Comparison of ENCODE assay signal across 8 cellular contexts in genomic region chr6:35318200-35318844, GRCh38. TPM values are rescaled to one million over a fixed set of nuclear protein-coding genes. Genes with fewer than 3 reads are reported as not detected.
DNase-seq lines count a peak whose midpoint lies in the region; ATAC-seq and TF ChIP-seq lines count a peak whose summit lies in the region.

No MANE protein-coding gene starts in this region.

- peak; percentile 99 for DNase-seq in D341Med (ENCODE audit: low spot score)
- DNase-seq in NCI-H1417 (lab: John Stamatoyannopoulos, UW), result peak; percentile 87 to 91 (median 91)
- DNase-seq in amniotic stem cell (lab: John Stamatoyannopoulos, UW), result peak; percentile 54
- DNase-seq in heart right ventricle, result peak; percentile 80 to 88
- peak; percentile 87 to 88 for DNase-seq in trophoblast cell
- DNase-seq in stimulated activated naive CD8-positive, alpha-beta T cell treated with anti-CD3 and anti-CD28 coated beads, Interleukin-15, amount 100 ng/mL, for 72 hours, result no peak

- no peak overlapping the region for H4K91ac ChIP-seq in trophoblast cell (ENCODE audit: low read depth, low read length)

- peak in 3 of 9 donors; percentile 20 to 35 (median 21) for TF ChIP-seq CTCF in heart right ventricle (IDR thresholded peaks at IDR 0.05)

- peak overlapping the region; percentile 4 for H4K12ac ChIP-seq in trophoblast cell (ENCODE audit: low read depth, low read length)

- peak overlapping the region; percentile 30 for H2AFZ ChIP-seq in trophoblast cell (ENCODE audit: insufficient read depth, low read length, poor library complexity)

- H3K27me3 Mint-ChIP-seq in stimulated activated naive CD8-positive, alpha-beta T cell treated with anti-CD3 and anti-CD28 coated beads, Interleukin-15, amount 100 ng/mL, for 72 hours, result no peaks in the 10 kb centered on the region

- peaks cover 0 to 79% (median 0%) of the 10 kb centered on the region in 9 donors for H3K36me3 ChIP-seq in heart right ventricle
- no peaks in the 10 kb centered on the region for H3K36me3 ChIP-seq in trophoblast cell (ENCODE audit: control insufficient read depth in 1 of 2, insufficient read depth in 2 of 2, low read length in 2 of 2)

- no peak overlapping the region for H3K4ac ChIP-seq in trophoblast cell (ENCODE audit: low read depth, low read length)

- peak overlapping the region; percentile 6 for H3K14ac ChIP-seq in trophoblast cell (ENCODE audit: low read length)

- no peak overlapping the region for H3K4me3 Mint-ChIP-seq in stimulated activated naive CD8-positive, alpha-beta T cell treated with anti-CD3 and anti-CD28 coated beads, Interleukin-15, amount 100 ng/mL, for 72 hours

- H3K4me3 ChIP-seq in heart right ventricle, result peak overlapping the region; percentile 40 to 82 (median 56)
- peak overlapping the region; percentile 62 for H3K4me3 ChIP-seq in trophoblast cell (ENCODE audit: low read depth, low read length)

- no peak overlapping the region for H3K23ac ChIP-seq in trophoblast cell (ENCODE audit: low read length)

- peak overlapping the region; percentile 41 for H3K9ac ChIP-seq in trophoblast cell (ENCODE audit: low read length)

- peaks cover 6% of the 10 kb centered on the region for H3K79me1 ChIP-seq in trophoblast cell (ENCODE audit: low read length)

- intact Hi-C loops in heart right ventricle (cut with DNase I), result loop anchor here in 1 of 10 donors (5.0 kb wide), 1 partner anchor 304 kb away; no protein-coding TSS in a partner anchor

- no peaks in the 10 kb centered on the region for H3K27me3 ChIP-seq in heart right ventricle
- H3K27me3 ChIP-seq in trophoblast cell (ENCODE audit: insufficient read depth, low read length), result peaks cover 4% of the 10 kb centered on the region

- H3K9me3 Mint-ChIP-seq in stimulated activated naive CD8-positive, alpha-beta T cell treated with anti-CD3 and anti-CD28 coated beads, Interleukin-15, amount 100 ng/mL, for 72 hours, result no peaks in the 10 kb centered on the region

- H2BK12ac ChIP-seq in trophoblast cell (ENCODE audit: low read length), result no peak overlapping the region

- no peak overlapping the region for H2BK120ac ChIP-seq in trophoblast cell (ENCODE audit: insufficient read depth, low read length, poor library complexity)

- WGBS in heart right ventricle, 2 donors, result 12 to 14% methylated on average over 44 to 47 of the region's 47 CpGs
- WGBS in trophoblast cell (ENCODE audit: extremely low coverage, insufficient coverage, insufficient read length), result no CpG with 5 or more reads among the region's 47 CpGs

- peak overlapping the region; percentile 93 for H3K4me2 ChIP-seq in trophoblast cell (ENCODE audit: low read length)

- H3K9me3 ChIP-seq in heart right ventricle, result no peaks in the 10 kb centered on the region
- H3K9me3 ChIP-seq in trophoblast cell (ENCODE audit: insufficient read depth, low read depth, low read length), result peaks cover 3% of the 10 kb centered on the region

- H3K18ac ChIP-seq in trophoblast cell (ENCODE audit: low read length), result no peak overlapping the region

- peak overlapping the region; percentile 32 for H4K8ac ChIP-seq in trophoblast cell (ENCODE audit: low read depth, low read length)

- no peak overlapping the region for H2BK5ac ChIP-seq in trophoblast cell (ENCODE audit: low read depth, low read length, poor library complexity)

- peaks cover 52% of the 10 kb centered on the region for H3K4me1 Mint-ChIP-seq in stimulated activated naive CD8-positive, alpha-beta T cell treated with anti-CD3 and anti-CD28 coated beads, Interleukin-15, amount 100 ng/mL, for 72 hours

- H3K27ac Mint-ChIP-seq in stimulated activated naive CD8-positive, alpha-beta T cell treated with anti-CD3 and anti-CD28 coated beads, Interleukin-15, amount 100 ng/mL, for 72 hours, result peak overlapping the region in 1 of 2 donors; percentile 96

- ATAC-seq in heart right ventricle, result peak; percentile 98 to 99 (median 99)
- no peak for ATAC-seq in stimulated activated naive CD8-positive, alpha-beta T cell treated with anti-CD3 and anti-CD28 coated beads, Interleukin-15, amount 100 ng/mL, for 72 hours
- no peak for ATAC-seq in HG03159 (IDR thresholded peaks at IDR 0.05; ENCODE audit: unreplicated experiment)
- ATAC-seq in GM19463 (IDR thresholded peaks at IDR 0.05; ENCODE audit: unreplicated experiment), result no peak

- peaks cover 0 to 16% (median 10%) of the 10 kb centered on the region in 9 donors for H3K4me1 ChIP-seq in heart right ventricle
- H3K4me1 ChIP-seq in trophoblast cell (ENCODE audit: control insufficient read depth in 1 of 2, insufficient read depth in 2 of 2, low read length in 2 of 2), result peaks cover 15 to 18% of the 10 kb centered on the region in 2 experiments

- H3K27ac ChIP-seq in heart right ventricle (peak overlapping the region in 4 of 10 donors; percentile 30 to 58 (median 48)), trophoblast cell (ENCODE audit: low read depth, low read length) (no peak overlapping the region)

- no peak overlapping the region for H2AK5ac ChIP-seq in trophoblast cell (ENCODE audit: low read length)

- H3K79me2 ChIP-seq in trophoblast cell (ENCODE audit: control insufficient read depth, insufficient read depth, low read length, poor library complexity), result no peaks in the 10 kb centered on the region

RNA-seq across cellular contexts. Expression of gene DEF6, which starts 20.7 kb away (rescaled TPM):
- 1 to 10 TPM in 4 of 10 donors, under 1 TPM in 6; 0.62 to 8.8 (median 0.94) TPM for total RNA-seq in heart right ventricle
- 1 to 10 TPM; 1.7 to 2.7 TPM for polyA plus RNA-seq in heart right ventricle
- polyA plus RNA-seq in trophoblast cell (2013), result 2.9 TPM in 2 replicates

RNA-seq across cellular contexts. Expression of gene PPARD, which starts 24.0 kb away (rescaled TPM):
- 10 to 100 TPM; 12.9 to 21.0 (median 13.9) TPM for total RNA-seq in heart right ventricle
- polyA plus RNA-seq in heart right ventricle, result 10 to 100 TPM; 13.5 to 15.3 TPM
- 72.3 and 76.8 TPM in 2 replicates for polyA plus RNA-seq in trophoblast cell (2013)

RNA-seq across cellular contexts. Expression of gene ZNF76, which starts 58.8 kb away (rescaled TPM):
- total RNA-seq in heart right ventricle, result 10 to 100 TPM; 29.8 to 48.9 (median 37.8) TPM
- polyA plus RNA-seq in heart right ventricle, result 10 to 100 TPM; 17.9 to 67.1 TPM
- polyA plus RNA-seq in trophoblast cell (2013), result 10.8 and 11.2 TPM in 2 replicates

Comparison
In these comparisons a context has a peak if more than half of its experiments do, and no peak if none do; other contexts are left out.
1. DNase-seq: peak in D341Med (single experiment), NCI-H1417 (3 of 3), amniotic stem cell (single experiment), heart right ventricle (2 of 2) and trophoblast cell (2 of 2); none in stimulated activated naive CD8-positive, alpha-beta T cell treated with anti-CD3 and anti-CD28 coated beads, Interleukin-15, amount 100 ng/mL, for 72 hours (0 of 2).
2. ATAC-seq: peak in heart right ventricle (8 of 8); none in stimulated activated naive CD8-positive, alpha-beta T cell treated with anti-CD3 and anti-CD28 coated beads, Interleukin-15, amount 100 ng/mL, for 72 hours (single experiment), HG03159 (single experiment) and GM19463 (single experiment).